ENCODE assay signal across 19 cellular contexts in the genomic region with DNA sequence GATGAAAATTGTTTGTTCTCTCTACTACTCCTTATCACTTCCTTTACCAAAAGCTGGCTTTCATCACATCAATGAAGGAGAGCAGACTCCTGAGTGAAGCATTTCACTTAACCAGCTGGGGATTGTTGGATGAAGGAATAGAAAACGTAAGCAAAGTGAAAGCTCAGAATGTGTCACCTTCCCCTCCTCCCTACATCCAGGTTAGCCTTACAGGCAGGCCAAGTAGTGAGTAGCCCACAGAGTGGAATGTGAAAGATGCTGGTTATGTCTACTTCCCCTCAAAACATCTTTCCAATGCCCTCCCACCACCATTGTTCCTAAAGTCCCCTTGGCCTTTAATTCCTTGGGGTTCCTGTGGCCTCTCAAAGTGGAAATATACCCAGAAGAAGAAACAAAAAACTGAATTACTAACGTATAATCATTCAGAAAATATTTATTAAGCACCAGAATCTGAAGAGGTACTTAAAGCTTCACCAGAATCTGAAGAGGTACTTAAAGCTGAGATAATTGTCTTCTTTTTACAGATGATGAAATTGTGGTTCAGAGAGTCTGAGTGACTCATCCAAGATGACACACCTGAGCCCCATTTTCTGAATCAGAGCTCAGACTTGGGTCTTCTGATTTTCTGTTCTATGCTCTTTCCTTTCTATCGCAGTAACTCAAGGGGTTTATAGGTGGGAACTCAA. TPM values are rescaled to one million over a fixed set of nuclear protein-coding genes. Genes with fewer than 3 reads are reported as not detected.
A peak's percentile ranks its signal among the peaks of the same experiment; 100 is the strongest.
DNase-seq lines count a peak whose midpoint lies in the region; ATAC-seq, FAIRE-seq and TF ChIP-seq lines count a peak whose summit lies in the region.
"Had no signal": no experiment of that assay in that cellular context is flagged by ENCODE, and none has a peak within 500 bp of the region (broad histone marks: within the 10 kb centered on the region; RNA-seq: fewer than 3 reads in every experiment).

No MANE protein-coding gene starts in this region.

- H3K27ac ChIP-seq in foreskin keratinocyte, result peak overlapping the region; percentile 93

- H3K27ac Mint-ChIP-seq in T-helper 2 cell treated with Interferon-gamma antibody and Interleukin-4, amounts not matched to agents 5 μg/mL and 100 μg/mL, for 36 hours, result no peak overlapping the region
- H3K27ac Mint-ChIP-seq: brain had no signal

- no peaks in the 10 kb centered on the region for H3K27me3 ChIP-seq in foreskin keratinocyte

- DNase-seq in DMS53 treated with DMSO at 0.1 percent for 48 hours (lab: John Stamatoyannopoulos, UW; ENCODE audit: unreplicated experiment) (peak; percentile 45), HCEC 1CT (peak; percentile 6), RCC 7860 (ENCODE audit: low spot score) (peak; percentile 39), foreskin keratinocyte (peak; percentile 57 to 76), hypothalamus (lab: John Stamatoyannopoulos, UW) (no peak), NCI-H2107 treated with DMSO at 0.1 percent for 48 hours (lab: John Stamatoyannopoulos, UW; ENCODE audit: unreplicated experiment) (no peak)
- no peak for DNase-seq in T-helper 2 cell treated with Interferon-gamma antibody and Interleukin-4, amounts not matched to agents 5 μg/mL and 100 μg/mL, for 36 hours (ENCODE audit: low spot score)
- DNase-seq: effector CD8-positive, alpha-beta T cell; NCI-H2171 treated with DMSO at 0.1 percent for 48 hours; stimulated activated CD4-positive, alpha-beta T cell treated with anti-CD3 and anti-CD28 coated beads, Interleukin-2, amount 100 ng/mL, for 24 hours; stimulated activated CD8-positive, alpha-beta memory T cell treated with anti-CD3 and anti-CD28 coated beads, Interleukin-4, amount 100 ng/mL, for 48 hours had no signal

- ATAC-seq in foreskin keratinocyte (peak; percentile 91), HG02981 (IDR thresholded peaks at IDR 0.05; ENCODE audit: unreplicated experiment) (no peak)

- FAIRE-seq in RCC 7860 (lab: Jason Lieb, UNC), result peak; percentile 70
- FAIRE-seq: GM12891 had no signal

- H3K36me3 Mint-ChIP-seq in T-helper 2 cell treated with Interferon-gamma antibody and Interleukin-4, amounts not matched to agents 5 μg/mL and 100 μg/mL, for 36 hours (ENCODE audit: low read depth), result peaks cover 1% of the 10 kb centered on the region
- H3K36me3 Mint-ChIP-seq: brain had no signal

- H3K4me3 Mint-ChIP-seq in T-helper 2 cell treated with Interferon-gamma antibody and Interleukin-4, amounts not matched to agents 5 μg/mL and 100 μg/mL, for 36 hours, result no peak overlapping the region
- H3K4me3 Mint-ChIP-seq: brain had no signal

- H3K4me1 Mint-ChIP-seq in T-helper 2 cell treated with Interferon-gamma antibody and Interleukin-4, amounts not matched to agents 5 μg/mL and 100 μg/mL, for 36 hours (ENCODE audit: low read depth), result peaks cover 3% of the 10 kb centered on the region
- H3K4me1 Mint-ChIP-seq: brain had no signal

- H3K27me3 Mint-ChIP-seq in T-helper 2 cell treated with Interferon-gamma antibody and Interleukin-4, amounts not matched to agents 5 μg/mL and 100 μg/mL, for 36 hours (ENCODE audit: low read depth), result no peaks in the 10 kb centered on the region
- H3K27me3 Mint-ChIP-seq: brain had no signal

- no peak for TF ChIP-seq CTCF in foreskin keratinocyte (conservative IDR thresholded peaks at IDR 0.05)

- no peaks in the 10 kb centered on the region for H3K9me3 Mint-ChIP-seq in T-helper 2 cell treated with Interferon-gamma antibody and Interleukin-4, amounts not matched to agents 5 μg/mL and 100 μg/mL, for 36 hours

- H3K4me1 ChIP-seq in foreskin keratinocyte, result peaks cover 9% of the 10 kb centered on the region

RNA-seq across cellular contexts. Expression of a gene that starts 6.5 kb away (rescaled TPM):
- total RNA-seq in foreskin keratinocyte, result not detected in 2 replicates
- not detected in 2 replicates for polyA plus RNA-seq in foreskin keratinocyte
- total RNA-seq: fibroblast of villous mesenchyme had no signal
- polyA plus RNA-seq: neural cell had no signal

RNA-seq across cellular contexts. Expression of a gene that starts 14.6 kb away (rescaled TPM):
- not detected in 2 replicates for total RNA-seq in foreskin keratinocyte
- not detected in 2 replicates for polyA plus RNA-seq in foreskin keratinocyte
- total RNA-seq: fibroblast of villous mesenchyme, lung, urinary bladder had no signal
- polyA plus RNA-seq: BJ, lung, neural cell, urinary bladder had no signal

RNA-seq across cellular contexts. Expression of a gene that starts 19.1 kb away (rescaled TPM):
- total RNA-seq in foreskin keratinocyte, result not detected in 2 replicates
- polyA plus RNA-seq in foreskin keratinocyte, result not detected in 2 replicates
- total RNA-seq: fibroblast of villous mesenchyme, lung, urinary bladder had no signal
- polyA plus RNA-seq: BJ, lung, neural cell, urinary bladder had no signal

RNA-seq across cellular contexts. Expression of a gene that starts 28.5 kb away (rescaled TPM):
- total RNA-seq in foreskin keratinocyte, result not detected in 2 replicates
- polyA plus RNA-seq in foreskin keratinocyte, result not detected in 2 replicates
- total RNA-seq: fibroblast of villous mesenchyme, lung, urinary bladder had no signal
- polyA plus RNA-seq: BJ, lung, neural cell, urinary bladder had no signal

RNA-seq across cellular contexts. Expression of a gene that starts 36.2 kb away (rescaled TPM):
- 60.0 and 60.4 TPM in 2 replicates for total RNA-seq in foreskin keratinocyte
- 79.3 and 80.6 TPM in 2 replicates for polyA plus RNA-seq in foreskin keratinocyte

Comparison
In these comparisons a context has a peak if more than half of its experiments do, and no peak if none do; other contexts are left out.
1. DNase-seq: peak in DMS53 treated with DMSO at 0.1 percent for 48 hours (single experiment), HCEC 1CT (single experiment), RCC 7860 (single experiment) and foreskin keratinocyte (2 of 2); none in T-helper 2 cell treated with Interferon-gamma antibody and Interleukin-4, amounts not matched to agents 5 μg/mL and 100 μg/mL, for 36 hours (single experiment), hypothalamus (0 of 51) and NCI-H2107 treated with DMSO at 0.1 percent for 48 hours (single experiment).